ENCODE assay signal across 1 cellular context in the genomic region with DNA sequence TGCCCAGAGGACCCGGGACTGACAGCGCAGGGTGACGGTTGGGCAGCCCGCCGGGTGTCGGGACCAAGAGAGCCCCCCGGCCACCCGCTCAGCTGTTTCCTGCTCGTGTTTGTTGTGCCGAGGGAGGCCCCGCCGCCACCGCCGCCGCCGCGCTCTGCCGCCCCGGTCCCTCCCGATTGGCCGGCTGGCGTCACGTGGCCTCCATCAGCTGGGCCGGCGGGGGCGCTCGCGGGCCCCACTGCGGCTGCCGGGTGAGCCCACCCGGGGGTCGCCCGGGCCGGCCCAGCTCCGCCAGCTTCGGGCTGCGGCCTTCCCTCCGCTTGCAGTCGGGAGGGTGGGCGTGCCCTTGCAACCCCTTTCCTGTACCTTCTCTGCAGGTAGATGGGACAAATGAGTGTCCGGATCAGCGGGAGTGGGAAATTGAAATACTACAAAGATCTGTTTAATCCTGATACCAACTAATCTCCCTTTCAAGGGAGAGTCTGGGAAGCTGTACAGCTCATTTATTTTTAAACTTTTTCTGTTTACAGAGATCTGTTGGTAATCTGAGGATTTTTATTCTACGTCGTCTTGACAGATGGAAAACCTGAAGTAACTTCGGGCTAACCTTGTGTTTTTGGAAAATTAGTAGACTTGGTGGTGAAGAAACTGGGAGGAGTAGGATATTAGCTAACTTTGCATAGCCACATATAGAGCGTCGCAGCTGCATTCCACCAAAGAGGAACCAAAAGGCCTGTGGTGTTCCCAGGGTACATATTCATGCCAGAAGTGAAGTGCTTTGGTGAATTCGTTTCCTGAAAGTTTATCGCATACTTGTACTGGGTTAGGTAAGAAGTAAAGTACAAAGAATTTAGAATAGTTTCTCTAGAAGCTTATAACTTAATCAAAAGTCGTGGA.
TF ChIP-seq lines count a peak whose summit lies in the region.

No MANE protein-coding gene starts in this region.

TF ChIP-seq in HepG2, 621 proteins besides CTCF, POLR2A, EP300 and RAD21 (continued from another document and continues in another):
- TF ChIP-seq, protein P1, sequence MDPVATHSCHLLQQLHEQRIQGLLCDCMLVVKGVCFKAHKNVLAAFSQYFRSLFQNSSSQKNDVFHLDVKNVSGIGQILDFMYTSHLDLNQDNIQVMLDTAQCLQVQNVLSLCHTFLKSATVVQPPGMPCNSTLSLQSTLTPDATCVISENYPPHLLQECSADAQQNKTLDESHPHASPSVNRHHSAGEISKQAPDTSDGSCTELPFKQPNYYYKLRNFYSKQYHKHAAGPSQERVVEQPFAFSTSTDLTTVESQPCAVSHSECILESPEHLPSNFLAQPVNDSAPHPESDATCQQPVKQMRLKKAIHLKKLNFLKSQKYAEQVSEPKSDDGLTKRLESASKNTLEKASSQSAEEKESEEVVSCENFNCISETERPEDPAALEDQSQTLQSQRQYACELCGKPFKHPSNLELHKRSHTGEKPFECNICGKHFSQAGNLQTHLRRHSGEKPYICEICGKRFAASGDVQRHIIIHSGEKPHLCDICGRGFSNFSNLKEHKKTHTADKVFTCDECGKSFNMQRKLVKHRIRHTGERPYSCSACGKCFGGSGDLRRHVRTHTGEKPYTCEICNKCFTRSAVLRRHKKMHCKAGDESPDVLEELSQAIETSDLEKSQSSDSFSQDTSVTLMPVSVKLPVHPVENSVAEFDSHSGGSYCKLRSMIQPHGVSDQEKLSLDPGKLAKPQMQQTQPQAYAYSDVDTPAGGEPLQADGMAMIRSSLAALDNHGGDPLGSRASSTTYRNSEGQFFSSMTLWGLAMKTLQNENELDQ (CRISPR knock-in tag; IDR thresholded peaks at IDR 0.05; ENCODE audit: borderline replicate concordance) = no peak
- TF ChIP-seq ZNF274 (CRISPR knock-in tag; IDR thresholded peaks at IDR 0.05) (no peak), ZC3H13 (CRISPR knock-in tag; IDR thresholded peaks at IDR 0.05) (no peak), MIER3 (CRISPR knock-in tag; IDR thresholded peaks at IDR 0.05; ENCODE audit: borderline replicate concordance) (no peak), TBP (CRISPR knock-in tag; IDR thresholded peaks at IDR 0.05) (no peak), ZSCAN12 (CRISPR knock-in tag; IDR thresholded peaks at IDR 0.05) (0 out of 2 replicates have a peak, but pooled peaks have one; percentile 60), ZNF570 (CRISPR knock-in tag; IDR thresholded peaks at IDR 0.05; ENCODE audit: borderline replicate concordance) (no peak), ZNF768 (CRISPR knock-in tag; IDR thresholded peaks at IDR 0.05) (no peak), ZNF724P (CRISPR knock-in tag; IDR thresholded peaks at IDR 0.05; ENCODE audit: borderline replicate concordance) (0 out of 2 replicates have a peak, but pooled peaks have one; percentile 37), HOXA3 (CRISPR knock-in tag; IDR thresholded peaks at IDR 0.05) (peak; percentile 67), TBX2 (CRISPR knock-in tag; IDR thresholded peaks at IDR 0.05; ENCODE audit: borderline replicate concordance) (no peak), FOXO1 (CRISPR knock-in tag; IDR thresholded peaks at IDR 0.05) (peak; percentile 23; the same call in 1 of the 2 replicates), ZSCAN31 (CRISPR knock-in tag; IDR thresholded peaks at IDR 0.05; ENCODE audit: low read depth) (no peak; the same call in 1 of the 2 replicates), SMAD9 (CRISPR knock-in tag; IDR thresholded peaks at IDR 0.05) (no peak), DNMT3B (CRISPR knock-in tag; conservative IDR thresholded peaks at IDR 0.05) (no peak), PLRG1 (conservative IDR thresholded peaks at IDR 0.05) (no peak), TARDBP (CRISPR knock-in tag; IDR thresholded peaks at IDR 0.05) (no peak), MIXL1 (CRISPR knock-in tag; IDR thresholded peaks at IDR 0.05) (no peak), ZNF546 (CRISPR knock-in tag; conservative IDR thresholded peaks at IDR 0.05) (no peak), ZNF550 (CRISPR knock-in tag; IDR thresholded peaks at IDR 0.05; ENCODE audit: borderline replicate concordance) (no peak), ADNP (CRISPR knock-in tag; IDR thresholded peaks at IDR 0.05) (no peak), ZNF776 (CRISPR knock-in tag; IDR thresholded peaks at IDR 0.05) (no peak), CEBPG (CRISPR knock-in tag; IDR thresholded peaks at IDR 0.05) (no peak), SCMH1 (CRISPR knock-in tag; IDR thresholded peaks at IDR 0.05; ENCODE audit: borderline replicate concordance) (no peak), ZNF891 (CRISPR knock-in tag; IDR thresholded peaks at IDR 0.05) (no peak), MED8 (CRISPR knock-in tag; IDR thresholded peaks at IDR 0.05; ENCODE audit: insufficient replicate concordance) (peak; percentile 44), ZNF781 (CRISPR knock-in tag; IDR thresholded peaks at IDR 0.05; ENCODE audit: borderline replicate concordance, not compliant biosample characterization) (no peak), DMAP1 (CRISPR knock-in tag; IDR thresholded peaks at IDR 0.05) (no peak; the same call in 1 of the 2 replicates), KLF12 (CRISPR knock-in tag; IDR thresholded peaks at IDR 0.05; ENCODE audit: borderline replicate concordance) (no peak), ZNF839 (CRISPR knock-in tag; IDR thresholded peaks at IDR 0.05; ENCODE audit: borderline replicate concordance) (peak; percentile 41; the same call in 1 of the 2 replicates), MTF1 (CRISPR knock-in tag; IDR thresholded peaks at IDR 0.05) (no peak), ZNF326 (CRISPR knock-in tag; IDR thresholded peaks at IDR 0.05; ENCODE audit: borderline replicate concordance) (no peak), FOXA1 (IDR thresholded peaks at IDR 0.05) (no peak), FOXA1 (CRISPR knock-in tag; IDR thresholded peaks at IDR 0.05) (peak; percentile 1; the same call in 1 of the 2 replicates), MAFF (IDR thresholded peaks at IDR 0.05; ENCODE audit: low read depth, low read length) (no peak)
- TF ChIP-seq, protein P2, sequence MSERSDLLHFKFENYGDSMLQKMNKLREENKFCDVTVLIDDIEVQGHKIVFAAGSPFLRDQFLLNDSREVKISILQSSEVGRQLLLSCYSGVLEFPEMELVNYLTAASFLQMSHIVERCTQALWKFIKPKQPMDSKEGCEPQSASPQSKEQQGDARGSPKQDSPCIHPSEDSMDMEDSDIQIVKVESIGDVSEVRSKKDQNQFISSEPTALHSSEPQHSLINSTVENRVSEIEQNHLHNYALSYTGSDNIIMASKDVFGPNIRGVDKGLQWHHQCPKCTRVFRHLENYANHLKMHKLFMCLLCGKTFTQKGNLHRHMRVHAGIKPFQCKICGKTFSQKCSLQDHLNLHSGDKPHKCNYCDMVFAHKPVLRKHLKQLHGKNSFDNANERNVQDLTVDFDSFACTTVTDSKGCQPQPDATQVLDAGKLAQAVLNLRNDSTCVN (CRISPR knock-in tag; IDR thresholded peaks at IDR 0.05; ENCODE audit: borderline replicate concordance) = no peak
- TF ChIP-seq, protein P3, sequence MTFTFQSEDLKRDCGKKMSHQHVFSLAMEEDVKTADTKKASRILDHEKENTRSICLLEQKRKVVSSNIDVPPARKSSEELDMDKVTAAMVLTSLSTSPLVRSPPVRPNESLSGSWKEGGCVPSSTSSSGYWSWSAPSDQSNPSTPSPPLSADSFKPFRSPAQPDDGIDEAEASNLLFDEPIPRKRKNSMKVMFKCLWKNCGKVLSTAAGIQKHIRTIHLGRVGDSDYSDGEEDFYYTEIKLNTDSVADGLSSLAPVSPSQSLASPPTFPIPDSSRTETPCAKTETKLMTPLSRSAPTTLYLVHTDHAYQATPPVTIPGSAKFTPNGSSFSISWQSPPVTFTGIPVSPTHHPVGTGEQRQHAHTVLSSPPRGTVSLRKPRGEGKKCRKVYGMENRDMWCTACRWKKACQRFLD (CRISPR knock-in tag; IDR thresholded peaks at IDR 0.05; ENCODE audit: borderline replicate concordance) = no peak
- TF ChIP-seq, protein P4, sequence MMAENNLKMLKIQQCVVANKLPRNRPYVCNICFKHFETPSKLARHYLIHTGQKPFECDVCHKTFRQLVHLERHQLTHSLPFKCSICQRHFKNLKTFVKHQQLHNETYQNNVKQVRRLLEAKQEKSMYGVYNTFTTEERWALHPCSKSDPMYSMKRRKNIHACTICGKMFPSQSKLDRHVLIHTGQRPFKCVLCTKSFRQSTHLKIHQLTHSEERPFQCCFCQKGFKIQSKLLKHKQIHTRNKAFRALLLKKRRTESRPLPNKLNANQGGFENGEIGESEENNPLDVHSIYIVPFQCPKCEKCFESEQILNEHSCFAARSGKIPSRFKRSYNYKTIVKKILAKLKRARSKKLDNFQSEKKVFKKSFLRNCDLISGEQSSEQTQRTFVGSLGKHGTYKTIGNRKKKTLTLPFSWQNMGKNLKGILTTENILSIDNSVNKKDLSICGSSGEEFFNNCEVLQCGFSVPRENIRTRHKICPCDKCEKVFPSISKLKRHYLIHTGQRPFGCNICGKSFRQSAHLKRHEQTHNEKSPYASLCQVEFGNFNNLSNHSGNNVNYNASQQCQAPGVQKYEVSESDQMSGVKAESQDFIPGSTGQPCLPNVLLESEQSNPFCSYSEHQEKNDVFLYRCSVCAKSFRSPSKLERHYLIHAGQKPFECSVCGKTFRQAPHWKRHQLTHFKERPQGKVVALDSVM (CRISPR knock-in tag; IDR thresholded peaks at IDR 0.05) = no peak
- TF ChIP-seq, protein P5, sequence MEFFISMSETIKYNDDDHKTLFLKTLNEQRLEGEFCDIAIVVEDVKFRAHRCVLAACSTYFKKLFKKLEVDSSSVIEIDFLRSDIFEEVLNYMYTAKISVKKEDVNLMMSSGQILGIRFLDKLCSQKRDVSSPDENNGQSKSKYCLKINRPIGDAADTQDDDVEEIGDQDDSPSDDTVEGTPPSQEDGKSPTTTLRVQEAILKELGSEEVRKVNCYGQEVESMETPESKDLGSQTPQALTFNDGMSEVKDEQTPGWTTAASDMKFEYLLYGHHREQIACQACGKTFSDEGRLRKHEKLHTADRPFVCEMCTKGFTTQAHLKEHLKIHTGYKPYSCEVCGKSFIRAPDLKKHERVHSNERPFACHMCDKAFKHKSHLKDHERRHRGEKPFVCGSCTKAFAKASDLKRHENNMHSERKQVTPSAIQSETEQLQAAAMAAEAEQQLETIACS (CRISPR knock-in tag; IDR thresholded peaks at IDR 0.05) = no peak; the same call in 1 of the 2 replicates
- TF ChIP-seq, protein P6, sequence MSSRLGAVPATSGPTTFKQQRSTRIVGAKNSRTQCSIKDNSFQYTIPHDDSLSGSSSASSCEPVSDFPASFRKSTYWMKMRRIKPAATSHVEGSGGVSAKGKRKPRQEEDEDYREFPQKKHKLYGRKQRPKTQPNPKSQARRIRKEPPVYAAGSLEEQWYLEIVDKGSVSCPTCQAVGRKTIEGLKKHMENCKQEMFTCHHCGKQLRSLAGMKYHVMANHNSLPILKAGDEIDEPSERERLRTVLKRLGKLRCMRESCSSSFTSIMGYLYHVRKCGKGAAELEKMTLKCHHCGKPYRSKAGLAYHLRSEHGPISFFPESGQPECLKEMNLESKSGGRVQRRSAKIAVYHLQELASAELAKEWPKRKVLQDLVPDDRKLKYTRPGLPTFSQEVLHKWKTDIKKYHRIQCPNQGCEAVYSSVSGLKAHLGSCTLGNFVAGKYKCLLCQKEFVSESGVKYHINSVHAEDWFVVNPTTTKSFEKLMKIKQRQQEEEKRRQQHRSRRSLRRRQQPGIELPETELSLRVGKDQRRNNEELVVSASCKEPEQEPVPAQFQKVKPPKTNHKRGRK (CRISPR knock-in tag; IDR thresholded peaks at IDR 0.05) = no peak
- TF ChIP-seq, protein P7, sequence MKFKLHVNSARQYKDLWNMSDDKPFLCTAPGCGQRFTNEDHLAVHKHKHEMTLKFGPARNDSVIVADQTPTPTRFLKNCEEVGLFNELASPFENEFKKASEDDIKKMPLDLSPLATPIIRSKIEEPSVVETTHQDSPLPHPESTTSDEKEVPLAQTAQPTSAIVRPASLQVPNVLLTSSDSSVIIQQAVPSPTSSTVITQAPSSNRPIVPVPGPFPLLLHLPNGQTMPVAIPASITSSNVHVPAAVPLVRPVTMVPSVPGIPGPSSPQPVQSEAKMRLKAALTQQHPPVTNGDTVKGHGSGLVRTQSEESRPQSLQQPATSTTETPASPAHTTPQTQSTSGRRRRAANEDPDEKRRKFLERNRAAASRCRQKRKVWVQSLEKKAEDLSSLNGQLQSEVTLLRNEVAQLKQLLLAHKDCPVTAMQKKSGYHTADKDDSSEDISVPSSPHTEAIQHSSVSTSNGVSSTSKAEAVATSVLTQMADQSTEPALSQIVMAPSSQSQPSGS (CRISPR knock-in tag; IDR thresholded peaks at IDR 0.05) = 0 out of 2 replicates have a peak, but pooled peaks have one; percentile 24
- TF ChIP-seq, protein P8, sequence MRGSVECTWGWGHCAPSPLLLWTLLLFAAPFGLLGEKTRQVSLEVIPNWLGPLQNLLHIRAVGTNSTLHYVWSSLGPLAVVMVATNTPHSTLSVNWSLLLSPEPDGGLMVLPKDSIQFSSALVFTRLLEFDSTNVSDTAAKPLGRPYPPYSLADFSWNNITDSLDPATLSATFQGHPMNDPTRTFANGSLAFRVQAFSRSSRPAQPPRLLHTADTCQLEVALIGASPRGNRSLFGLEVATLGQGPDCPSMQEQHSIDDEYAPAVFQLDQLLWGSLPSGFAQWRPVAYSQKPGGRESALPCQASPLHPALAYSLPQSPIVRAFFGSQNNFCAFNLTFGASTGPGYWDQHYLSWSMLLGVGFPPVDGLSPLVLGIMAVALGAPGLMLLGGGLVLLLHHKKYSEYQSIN (CRISPR knock-in tag; IDR thresholded peaks at IDR 0.05; ENCODE audit: borderline replicate concordance) = no peak
- TF ChIP-seq, protein P9, sequence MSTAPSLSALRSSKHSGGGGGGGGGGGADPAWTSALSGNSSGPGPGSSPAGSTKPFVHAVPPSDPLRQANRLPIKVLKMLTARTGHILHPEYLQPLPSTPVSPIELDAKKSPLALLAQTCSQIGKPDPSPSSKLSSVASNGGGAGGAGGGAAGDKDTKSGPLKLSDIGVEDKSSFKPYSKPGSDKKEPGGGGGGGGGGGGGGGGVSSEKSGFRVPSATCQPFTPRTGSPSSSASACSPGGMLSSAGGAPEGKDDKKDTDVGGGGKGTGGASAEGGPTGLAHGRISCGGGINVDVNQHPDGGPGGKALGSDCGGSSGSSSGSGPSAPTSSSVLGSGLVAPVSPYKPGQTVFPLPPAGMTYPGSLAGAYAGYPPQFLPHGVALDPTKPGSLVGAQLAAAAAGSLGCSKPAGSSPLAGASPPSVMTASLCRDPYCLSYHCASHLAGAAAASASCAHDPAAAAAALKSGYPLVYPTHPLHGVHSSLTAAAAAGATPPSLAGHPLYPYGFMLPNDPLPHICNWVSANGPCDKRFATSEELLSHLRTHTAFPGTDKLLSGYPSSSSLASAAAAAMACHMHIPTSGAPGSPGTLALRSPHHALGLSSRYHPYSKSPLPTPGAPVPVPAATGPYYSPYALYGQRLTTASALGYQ (CRISPR knock-in tag; IDR thresholded peaks at IDR 0.05) = no peak
- TF ChIP-seq, protein P10, sequence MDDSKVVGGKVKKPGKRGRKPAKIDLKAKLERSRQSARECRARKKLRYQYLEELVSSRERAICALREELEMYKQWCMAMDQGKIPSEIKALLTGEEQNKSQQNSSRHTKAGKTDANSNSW (CRISPR knock-in tag; IDR thresholded peaks at IDR 0.05; ENCODE audit: borderline replicate concordance) = no peak
- TF ChIP-seq, protein P11, sequence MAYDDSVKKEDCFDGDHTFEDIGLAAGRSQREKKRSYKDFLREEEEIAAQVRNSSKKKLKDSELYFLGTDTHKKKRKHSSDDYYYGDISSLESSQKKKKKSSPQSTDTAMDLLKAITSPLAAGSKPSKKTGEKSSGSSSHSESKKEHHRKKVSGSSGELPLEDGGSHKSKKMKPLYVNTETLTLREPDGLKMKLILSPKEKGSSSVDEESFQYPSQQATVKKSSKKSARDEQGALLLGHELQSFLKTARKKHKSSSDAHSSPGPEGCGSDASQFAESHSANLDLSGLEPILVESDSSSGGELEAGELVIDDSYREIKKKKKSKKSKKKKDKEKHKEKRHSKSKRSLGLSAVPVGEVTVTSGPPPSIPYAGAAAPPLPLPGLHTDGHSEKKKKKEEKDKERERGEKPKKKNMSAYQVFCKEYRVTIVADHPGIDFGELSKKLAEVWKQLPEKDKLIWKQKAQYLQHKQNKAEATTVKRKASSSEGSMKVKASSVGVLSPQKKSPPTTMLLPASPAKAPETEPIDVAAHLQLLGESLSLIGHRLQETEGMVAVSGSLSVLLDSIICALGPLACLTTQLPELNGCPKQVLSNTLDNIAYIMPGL (CRISPR knock-in tag; IDR thresholded peaks at IDR 0.05; ENCODE audit: borderline replicate concordance in 1 of 2, low read depth in 1 of 2) = 0 out of 4 replicates have a peak, but pooled peaks of 1 of the 2 experiments have one; percentile 13
